21 cellular contexts compared by ENCODE assay signal in genomic region chr1:67563684-67564083, GRCh38.
DNase-seq lines count a peak whose midpoint lies in the region; ATAC-seq and TF ChIP-seq lines count a peak whose summit lies in the region.
"Had no signal": no experiment of that assay in that cellular context is flagged by ENCODE, and none has a peak within 500 bp of the region (broad histone marks: within the 10 kb centered on the region; RNA-seq: fewer than 3 reads in every experiment).

No MANE protein-coding gene starts in this region.

- H3K27me3 ChIP-seq in muscle layer of duodenum (ENCODE audit: low read depth, low read length), result no peaks in the 10 kb centered on the region
- H3K27me3 ChIP-seq in tibial artery, result no peaks in the 10 kb centered on the region
- H3K27me3 ChIP-seq: dorsolateral prefrontal cortex, MG63 had no signal

- H3K27ac ChIP-seq in epithelial cell of prostate (peak overlapping the region; percentile 40), muscle layer of duodenum (ENCODE audit: low read length) (peak overlapping the region; percentile 48), tibial artery (peak overlapping the region; percentile 35 to 42)
- H3K27ac ChIP-seq: dorsolateral prefrontal cortex, HL-60 had no signal

- DNase-seq in epithelial cell of prostate (ENCODE audit: low read depth, low spot score) (no peak), tibial artery (no peak), G401 (ENCODE audit: low spot score) (no peak), dedifferentiated amniotic fluid mesenchymal stem cell (ENCODE audit: extremely low spot score) (no peak), NCI-H187 treated with DMSO at 0.1 percent for 48 hours (lab: John Stamatoyannopoulos, UW) (no peak)
- DNase-seq: activated CD4-positive, CD25-positive, alpha-beta regulatory T cell; activated CD8-positive, alpha-beta memory T cell treated with anti-CD3 and anti-CD28 coated beads for 24 hours; activated naive CD8-positive, alpha-beta T cell treated with anti-CD3 and anti-CD28 coated beads, Interleukin-2, amount 10 ng/mL, durations not matched to agents 7 days and 5 days; CD8-positive, alpha-beta memory T cell; DMS79; dorsolateral prefrontal cortex; glutamatergic neuron; mammary epithelial cell; MG63; naive B cell; NCI-H2227 treated with DMSO at 0.1 percent for 48 hours; T-helper 9 cell had no signal

- TF ChIP-seq CTCF in tibial artery (IDR thresholded peaks at IDR 0.05), result no peak

- H3K4me3 ChIP-seq in muscle layer of duodenum (ENCODE audit: low read depth in 1 of 2, low read length in 2 of 2), result no peak overlapping the region
- H3K4me3 ChIP-seq in tibial artery, result no peak overlapping the region
- H3K4me3 ChIP-seq: dorsolateral prefrontal cortex, MG63 had no signal

- H3K27me3 Mint-ChIP-seq in activated T-helper 17 cell treated with anti-CD3 and anti-CD28 coated beads, Interleukin-2, amount 50 U/mL, for 72 hours, result peaks cover 2% of the 10 kb centered on the region

- H3K36me3 Mint-ChIP-seq in activated T-helper 17 cell treated with anti-CD3 and anti-CD28 coated beads, Interleukin-2, amount 50 U/mL, for 72 hours (ENCODE audit: low read depth), result no peaks in the 10 kb centered on the region
- H3K36me3 Mint-ChIP-seq: activated naive CD8-positive, alpha-beta T cell treated with anti-CD3 and anti-CD28 coated beads, Interleukin-2, amount 10 ng/mL, durations not matched to agents 7 days and 5 days; CD8-positive, alpha-beta memory T cell; naive B cell had no signal

- H3K27ac Mint-ChIP-seq in activated T-helper 17 cell treated with anti-CD3 and anti-CD28 coated beads, Interleukin-2, amount 50 U/mL, for 72 hours, result peak overlapping the region; percentile 80
- H3K27ac Mint-ChIP-seq: activated naive CD8-positive, alpha-beta T cell treated with anti-CD3 and anti-CD28 coated beads, Interleukin-2, amount 10 ng/mL, durations not matched to agents 7 days and 5 days; naive B cell had no signal

- intact Hi-C loops in tibial artery (cut with DNase I; ENCODE audit: low total_unique reads), result loop anchor here (10.0 kb wide), 2 partner anchors 121 to 191 kb away; partner anchors contain the start of gene GADD45A

- H3K4me1 ChIP-seq in muscle layer of duodenum (ENCODE audit: control insufficient read depth in 1 of 2, insufficient read depth in 2 of 2, low read length in 2 of 2) (peaks cover 0 to 5% of the 10 kb centered on the region in 2 donors), tibial artery (peaks cover 0 to 30% (median 11%) of the 10 kb centered on the region in 4 donors)

- H3K9me3 ChIP-seq in muscle layer of duodenum (ENCODE audit: control insufficient read depth in 1 of 2, low read length in 2 of 2) (no peaks in the 10 kb centered on the region), tibial artery (no peaks in the 10 kb centered on the region)
- H3K9me3 ChIP-seq: MG63 had no signal

- no peaks in the 10 kb centered on the region for H3K9me3 Mint-ChIP-seq in activated T-helper 17 cell treated with anti-CD3 and anti-CD28 coated beads, Interleukin-2, amount 50 U/mL, for 72 hours
- H3K9me3 Mint-ChIP-seq: activated naive CD8-positive, alpha-beta T cell treated with anti-CD3 and anti-CD28 coated beads, Interleukin-2, amount 10 ng/mL, durations not matched to agents 7 days and 5 days; CD8-positive, alpha-beta memory T cell had no signal

- in situ Hi-C loops in G401 (cut with HindIII; ENCODE audit: low sequenced_read_pairs), result no loop called here

- H3K4me1 Mint-ChIP-seq in activated T-helper 17 cell treated with anti-CD3 and anti-CD28 coated beads, Interleukin-2, amount 50 U/mL, for 72 hours, result peaks cover 9% of the 10 kb centered on the region
- H3K4me1 Mint-ChIP-seq: activated naive CD8-positive, alpha-beta T cell treated with anti-CD3 and anti-CD28 coated beads, Interleukin-2, amount 10 ng/mL, durations not matched to agents 7 days and 5 days; CD8-positive, alpha-beta memory T cell; naive B cell had no signal

- H3K36me3 ChIP-seq in muscle layer of duodenum (ENCODE audit: control insufficient read depth in 1 of 2, insufficient read depth in 2 of 2, low read length in 2 of 2) (no peaks in the 10 kb centered on the region), tibial artery (no peaks in the 10 kb centered on the region)
- H3K36me3 ChIP-seq: MG63 had no signal

- H3K4me3 Mint-ChIP-seq in activated T-helper 17 cell treated with anti-CD3 and anti-CD28 coated beads, Interleukin-2, amount 50 U/mL, for 72 hours, result peak overlapping the region; percentile 52
- H3K4me3 Mint-ChIP-seq: activated naive CD8-positive, alpha-beta T cell treated with anti-CD3 and anti-CD28 coated beads, Interleukin-2, amount 10 ng/mL, durations not matched to agents 7 days and 5 days; CD8-positive, alpha-beta memory T cell; naive B cell had no signal

- ATAC-seq in activated T-helper 17 cell treated with anti-CD3 and anti-CD28 coated beads, Interleukin-2, amount 50 U/mL, for 72 hours (replicated peaks), result peak; percentile 53
- ATAC-seq: SK-N-SH treated with all-trans-retinoic acid at 6 μM for 48 hours had no signal
